8 cellular contexts compared by ENCODE assay signal in the genomic region with DNA sequence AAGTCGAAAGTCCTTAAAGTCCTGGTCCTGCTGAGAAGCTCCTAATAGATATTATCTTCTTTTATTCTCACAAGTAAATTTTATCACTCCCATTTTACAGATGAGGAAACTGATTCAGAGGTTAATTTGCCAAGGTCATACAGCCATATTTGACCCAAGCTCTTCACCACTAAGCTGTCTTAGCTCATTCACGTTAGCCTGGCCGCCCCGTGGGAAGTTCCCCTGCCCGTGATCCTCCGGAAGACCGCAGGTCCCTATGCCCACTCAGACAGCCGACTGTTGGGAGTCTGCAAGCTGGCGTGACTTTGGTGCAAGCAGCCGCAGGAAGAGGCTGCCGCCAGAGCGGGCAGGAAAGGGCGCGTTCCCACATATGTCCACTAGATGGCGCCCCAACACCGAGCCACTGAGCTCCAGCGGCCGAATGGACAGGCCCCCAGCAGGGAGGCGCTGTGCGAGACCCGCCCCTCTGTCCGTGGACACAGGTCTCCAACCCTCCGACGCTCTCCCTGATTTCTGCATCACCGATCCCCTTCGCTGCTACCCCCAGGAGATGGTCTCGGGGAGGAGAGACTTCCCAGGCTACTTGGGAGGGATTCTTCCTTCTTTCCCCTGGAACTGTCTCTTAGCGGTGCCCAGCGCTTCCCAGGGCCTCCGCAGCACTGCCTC. TPM values are rescaled to one million over a fixed set of nuclear protein-coding genes. Genes with fewer than 3 reads are reported as not detected.
DNase-seq lines count a peak whose midpoint lies in the region; ATAC-seq, FAIRE-seq and TF ChIP-seq lines count a peak whose summit lies in the region.

No MANE protein-coding gene starts in this region.

- TF ChIP-seq CTCF in DND-41 (IDR thresholded peaks at IDR 0.05; ENCODE audit: borderline replicate concordance, extremely low read depth, low read length, poor library complexity, severe bottlenecking) = peak; percentile 97
- TF ChIP-seq CTCF in neutrophil (IDR thresholded peaks at IDR 0.05) = peak; percentile 96

- FAIRE-seq in frontal cortex (lab: Jason Lieb, UNC) = no peak

- ATAC-seq in DND-41 (ENCODE audit: insufficient read depth, low read depth) = peak; percentile 93
- peak; percentile 87 for ATAC-seq in GM21619 (IDR thresholded peaks at IDR 0.05; ENCODE audit: unreplicated experiment)

- H3K4me2 ChIP-seq in DND-41 (ENCODE audit: insufficient read depth, low read length) = peak overlapping the region; percentile 62

- H3K4me1 ChIP-seq in DND-41 (ENCODE audit: insufficient read depth, low read length) (peaks cover 9% of the 10 kb centered on the region), SJSA1 (replicated peaks) (peaks cover 19% of the 10 kb centered on the region), neutrophil (ENCODE audit: control insufficient read depth in 1 of 2, insufficient read depth in 1 of 2, low read depth in 1 of 2, low read length in 1 of 2) (peaks cover 12 to 13% of the 10 kb centered on the region in 2 experiments), stomach smooth muscle (ENCODE audit: control insufficient read depth, insufficient read depth, low read length) (peaks cover 8% of the 10 kb centered on the region)

- H2AFZ ChIP-seq in DND-41 (ENCODE audit: low read depth, low read length) = peak overlapping the region; percentile 67

- H3K27me3 ChIP-seq in DND-41 (ENCODE audit: insufficient read depth, low read length, poor library complexity) = peaks cover 27% of the 10 kb centered on the region
- H3K27me3 ChIP-seq in SJSA1 (replicated peaks) = peaks cover 10% of the 10 kb centered on the region; the same call in 1 of the 2 replicates
- peaks cover 22% of the 10 kb centered on the region for H3K27me3 ChIP-seq in neutrophil
- peaks cover 13 to 26% of the 10 kb centered on the region in 2 donors for H3K27me3 ChIP-seq in stomach smooth muscle (ENCODE audit: control insufficient read depth in 1 of 2, insufficient read depth in 2 of 2, low read length in 2 of 2)

- H3K4me3 ChIP-seq in DND-41 (ENCODE audit: low read depth in 1 of 2, low read length in 2 of 2) = peak overlapping the region in 1 of 2 experiments; percentile 43; a peak in 2 of 4 replicates
- 0 out of 2 replicates have a peak overlapping the region, but pooled peaks have one; percentile 5 for H3K4me3 ChIP-seq in SJSA1
- H3K4me3 ChIP-seq in neutrophil (ENCODE audit: low read depth in 1 of 2, low read length in 1 of 2) = peak overlapping the region; percentile 42 to 43
- peak overlapping the region; percentile 49 to 67 for H3K4me3 ChIP-seq in stomach smooth muscle (ENCODE audit: low read length in 2 of 2)

- H3K36me3 ChIP-seq in DND-41 (ENCODE audit: insufficient read depth, low read length) (no peaks in the 10 kb centered on the region), SJSA1 (no peaks in the 10 kb centered on the region), neutrophil (no peaks in the 10 kb centered on the region), stomach smooth muscle (ENCODE audit: control insufficient read depth in 2 of 2, insufficient read depth in 2 of 2, low read length in 2 of 2) (no peaks in the 10 kb centered on the region)

- H3K9me3 ChIP-seq in DND-41 (ENCODE audit: insufficient read depth, low read length, severe bottlenecking) (no peaks in the 10 kb centered on the region), SJSA1 (replicated peaks) (no peaks in the 10 kb centered on the region), neutrophil (no peaks in the 10 kb centered on the region), stomach smooth muscle (ENCODE audit: control insufficient read depth in 2 of 2, low read length in 2 of 2) (no peaks in the 10 kb centered on the region)

- H3K9ac ChIP-seq in DND-41 (ENCODE audit: low read depth, low read length) (peak overlapping the region; percentile 30; the same call in 1 of the 2 replicates), stomach smooth muscle (ENCODE audit: low read length in 2 of 2) (peak overlapping the region in 1 of 2 donors; percentile 21)

- peak; percentile 82 for DNase-seq in DND-41
- DNase-seq in KG1 (lab: John Stamatoyannopoulos, UW) = peak; percentile 29
- DNase-seq in SJSA1 (ENCODE audit: low read depth in 1 of 2, low spot score in 2 of 2) = peak; percentile 88 to 89
- DNase-seq in activated naive CD4-positive, alpha-beta T cell (lab: John Stamatoyannopoulos, UW) = peak; percentile 70 to 87 (median 75)
- peak; percentile 72 to 84 for DNase-seq in frontal cortex (ENCODE audit: low spot score in 2 of 2)

- no peak overlapping the region for H3K27ac ChIP-seq in DND-41 (ENCODE audit: low read length)
- H3K27ac ChIP-seq in SJSA1 = no peak overlapping the region
- no peak overlapping the region for H3K27ac ChIP-seq in neutrophil
- H3K27ac ChIP-seq in stomach smooth muscle (ENCODE audit: low read length) = no peak overlapping the region

- H3K79me2 ChIP-seq in DND-41 (ENCODE audit: insufficient read depth, low read length) = no peaks in the 10 kb centered on the region

- no peaks in the 10 kb centered on the region for H4K20me1 ChIP-seq in DND-41 (ENCODE audit: insufficient read depth, low read length)

RNA-seq across cellular contexts. Expression of gene ARAP3, which starts 10.0 kb away (rescaled TPM):
- total RNA-seq in SJSA1 (2014; rRNA removed; shearing (Covaris generic)) = 7.6 and 8.1 TPM in 2 replicates
- total RNA-seq in frontal cortex = 2.4 TPM

RNA-seq across cellular contexts. Expression of gene FCHSD1, which starts 40.8 kb away (rescaled TPM):
- total RNA-seq in SJSA1 (2014; rRNA removed; shearing (Covaris generic)) = 33.2 and 35.8 TPM in 2 replicates
- total RNA-seq in frontal cortex = 0.82 TPM

RNA-seq across cellular contexts. Expression of gene RELL2, which starts 55.2 kb away (rescaled TPM):
- total RNA-seq in SJSA1 (2014; rRNA removed; shearing (Covaris generic)) = 5.8 and 10.1 TPM in 2 replicates
- total RNA-seq in frontal cortex = 7.3 TPM

RNA-seq across cellular contexts. Expression of gene HDAC3, which starts 55.4 kb away (rescaled TPM):
- 85.9 and 93.9 TPM in 2 replicates for total RNA-seq in SJSA1 (2014; rRNA removed; shearing (Covaris generic))
- 44.8 TPM for total RNA-seq in frontal cortex

Comparison
In these comparisons a context has a peak if more than half of its experiments do, and no peak if none do; other contexts are left out.
1. DNase-seq: peak in every context shown above with its lines; median percentile 88 in SJSA1; 82 in DND-41; 78 in frontal cortex; 75 in activated naive CD4-positive, alpha-beta T cell; 29 in KG1.
2. RNA of gene FCHSD1, which starts 40.8 kb away (total RNA-seq): 33.2 to 35.8 TPM in SJSA1; 0.82 TPM in frontal cortex (single experiment); every median in the first group is over 10 times any median in the second.